Comparison of ENCODE assay signal across 32 cellular contexts in the genomic region with DNA sequence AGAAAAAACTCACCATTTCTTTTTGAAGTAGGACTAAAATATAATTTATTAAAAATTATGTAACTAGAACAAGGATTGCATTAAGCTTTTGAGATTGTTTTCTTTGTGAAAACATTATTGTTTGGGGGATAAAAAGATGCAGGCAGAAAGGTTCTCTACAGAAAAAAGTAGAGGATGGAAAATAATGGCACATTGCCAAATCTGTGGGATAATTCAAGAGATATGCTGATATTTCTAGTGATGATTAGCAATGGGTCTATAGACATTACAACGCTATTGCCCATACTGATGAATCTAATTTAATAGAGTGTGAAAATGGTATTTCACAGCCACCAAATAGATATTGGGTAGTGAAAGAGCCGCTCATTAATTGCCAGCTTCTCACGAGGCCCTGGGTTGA.
"Had no signal": no experiment of that assay in that cellular context is flagged by ENCODE, and none has a peak within 500 bp of the region (broad histone marks: within the 10 kb centered on the region; RNA-seq: fewer than 3 reads in every experiment).

No MANE protein-coding gene starts in this region.

- ATAC-seq: activated CD4-positive, CD25-positive, alpha-beta regulatory T cell treated with anti-CD3 and anti-CD28 coated beads, Interleukin-2, amount 50 U/mL, for 24 hours; foreskin keratinocyte; heart left ventricle; left lung; lower lobe of right lung; mucosa of descending colon; natural killer cell treated with Interleukin-12 subunit alpha and Interleukin-12 subunit beta and Interleukin-15 and Interleukin-18, amount 100 ng/mL, for 72 hours; sciatic nerve; upper lobe of right lung had no signal

- H3K4me3 ChIP-seq: esophagus muscularis mucosa, heart left ventricle, left lung, lower lobe of right lung, mucosa of descending colon, skin epidermis, thyroid gland, upper lobe of right lung had no signal

- H3K9me3 Mint-ChIP-seq: activated naive CD4-positive, alpha-beta T cell treated with anti-CD3 and anti-CD28 coated beads, Interleukin-2, amount 10 ng/mL, durations not matched to agents 7 days and 5 days; activated naive CD8-positive, alpha-beta T cell treated with anti-CD3 and anti-CD28 coated beads, Interleukin-2, amount 10 ng/mL, durations not matched to agents 7 days and 5 days; activated T-helper 1 cell treated with anti-CD3 and anti-CD28 coated beads, Interleukin-12 subunit alpha, Interleukin-12 subunit beta, Interleukin-2, Interleukin-4 antibody, amounts not matched to agents 30 ng/mL and 10 ng/mL and 1 ng/mL, durations not matched to agents 14 hours and 24 hours and 36 hours; natural killer cell treated with Interleukin-12 subunit alpha and Interleukin-12 subunit beta and Interleukin-15 and Interleukin-18, amount 100 ng/mL, for 72 hours; stimulated activated naive CD8-positive, alpha-beta T cell treated with anti-CD3 and anti-CD28 coated beads, Interleukin-15, Interleukin-2, amounts not matched to agents 100 ng/mL and 50 ng/mL, for 24 hours; T-helper 1 cell treated with Interleukin-12 subunit alpha and Interleukin-12 subunit beta and Interleukin-4 antibody, amounts not matched to agents 30 μg/mL and 1 μg/mL, for 36 hours had no signal

- FAIRE-seq: astrocyte had no signal

- H3K36me3 ChIP-seq: brain microvascular endothelial cell, neutrophil had no signal

- DNase-seq: activated CD4-positive, alpha-beta T cell treated with anti-CD3 and anti-CD28 coated beads for 48 hours; activated CD4-positive, alpha-beta T cell treated with anti-CD3 and anti-CD28 coated beads, Interleukin-2, amount 50 U/mL, for 48 hours; activated CD8-positive, alpha-beta memory T cell treated with anti-CD3 and anti-CD28 coated beads for 24 hours; activated effector memory CD4-positive, alpha-beta T cell treated with anti-CD3 and anti-CD28 coated beads, Interleukin-2, amount 50 U/mL, for 16 hours; activated naive CD4-positive, alpha-beta T cell treated with anti-CD3 and anti-CD28 coated beads, Interleukin-2, amount 10 ng/mL, durations not matched to agents 7 days and 5 days; activated naive CD8-positive, alpha-beta T cell treated with anti-CD3 and anti-CD28 coated beads, Interleukin-2, amount 10 ng/mL, durations not matched to agents 7 days and 5 days; activated T-cell treated with anti-CD3 and anti-CD28 coated beads, Interleukin-2, amount 50 U/mL, for 1 hour; brain microvascular endothelial cell; effector CD4-positive, alpha-beta T cell; foreskin keratinocyte; heart left ventricle; kidney glomerular epithelial cell; left lung; lower lobe of right lung; mucosa of descending colon; stimulated activated CD4-positive, alpha-beta T cell treated with anti-CD3 and anti-CD28 coated beads, Interleukin-12 subunit alpha, Interleukin-12 subunit beta, amount 100 ng/mL, for 4 hours; stimulated activated CD4-positive, alpha-beta T cell treated with anti-CD3 and anti-CD28 coated beads, Interleukin-4, amount 100 ng/mL, for 1 hour; T1000; thyroid gland; upper lobe of right lung; WERI-Rb-1 had no signal

- H3K27ac Mint-ChIP-seq: activated naive CD4-positive, alpha-beta T cell treated with anti-CD3 and anti-CD28 coated beads, Interleukin-2, amount 10 ng/mL, durations not matched to agents 7 days and 5 days; activated naive CD8-positive, alpha-beta T cell treated with anti-CD3 and anti-CD28 coated beads, Interleukin-2, amount 10 ng/mL, durations not matched to agents 7 days and 5 days; activated T-helper 1 cell treated with anti-CD3 and anti-CD28 coated beads, Interleukin-12 subunit alpha, Interleukin-12 subunit beta, Interleukin-2, Interleukin-4 antibody, amounts not matched to agents 30 ng/mL and 10 ng/mL and 1 ng/mL, durations not matched to agents 14 hours and 24 hours and 36 hours; natural killer cell treated with Interleukin-12 subunit alpha and Interleukin-12 subunit beta and Interleukin-15 and Interleukin-18, amount 100 ng/mL, for 72 hours; progenitor cell of endocrine pancreas; stimulated activated naive CD8-positive, alpha-beta T cell treated with anti-CD3 and anti-CD28 coated beads, Interleukin-15, Interleukin-2, amounts not matched to agents 100 ng/mL and 50 ng/mL, for 24 hours; T-helper 1 cell treated with Interleukin-12 subunit alpha and Interleukin-12 subunit beta and Interleukin-4 antibody, amounts not matched to agents 30 μg/mL and 1 μg/mL, for 36 hours had no signal

- H3K4me3 Mint-ChIP-seq: activated naive CD4-positive, alpha-beta T cell treated with anti-CD3 and anti-CD28 coated beads, Interleukin-2, amount 10 ng/mL, durations not matched to agents 7 days and 5 days; activated naive CD8-positive, alpha-beta T cell treated with anti-CD3 and anti-CD28 coated beads, Interleukin-2, amount 10 ng/mL, durations not matched to agents 7 days and 5 days; activated T-helper 1 cell treated with anti-CD3 and anti-CD28 coated beads, Interleukin-12 subunit alpha, Interleukin-12 subunit beta, Interleukin-2, Interleukin-4 antibody, amounts not matched to agents 30 ng/mL and 10 ng/mL and 1 ng/mL, durations not matched to agents 14 hours and 24 hours and 36 hours; natural killer cell treated with Interleukin-12 subunit alpha and Interleukin-12 subunit beta and Interleukin-15 and Interleukin-18, amount 100 ng/mL, for 72 hours; stimulated activated naive CD8-positive, alpha-beta T cell treated with anti-CD3 and anti-CD28 coated beads, Interleukin-15, Interleukin-2, amounts not matched to agents 100 ng/mL and 50 ng/mL, for 24 hours; T-helper 1 cell treated with Interleukin-12 subunit alpha and Interleukin-12 subunit beta and Interleukin-4 antibody, amounts not matched to agents 30 μg/mL and 1 μg/mL, for 36 hours had no signal

- H3K27me3 Mint-ChIP-seq: natural killer cell treated with Interleukin-12 subunit alpha and Interleukin-12 subunit beta and Interleukin-15 and Interleukin-18, amount 100 ng/mL, for 72 hours; progenitor cell of endocrine pancreas; stimulated activated naive CD8-positive, alpha-beta T cell treated with anti-CD3 and anti-CD28 coated beads, Interleukin-15, Interleukin-2, amounts not matched to agents 100 ng/mL and 50 ng/mL, for 24 hours had no signal

- H3K27ac ChIP-seq: brain microvascular endothelial cell, esophagus muscularis mucosa, foreskin keratinocyte, heart left ventricle, left lung, lower lobe of right lung, neutrophil, skin epidermis, thyroid gland, upper lobe of right lung, WERI-Rb-1 had no signal

- H3K27me3 ChIP-seq: brain microvascular endothelial cell, esophagus muscularis mucosa, foreskin keratinocyte, heart left ventricle, left lung, neutrophil, thyroid gland, upper lobe of right lung had no signal

- H3K4me1 ChIP-seq: left lung, lower lobe of right lung, thyroid gland had no signal

- H3K9me3 ChIP-seq: esophagus muscularis mucosa, heart left ventricle, left lung, lower lobe of right lung, mucosa of descending colon, neutrophil, thyroid gland, upper lobe of right lung had no signal

- H3K36me3 Mint-ChIP-seq: activated naive CD4-positive, alpha-beta T cell treated with anti-CD3 and anti-CD28 coated beads, Interleukin-2, amount 10 ng/mL, durations not matched to agents 7 days and 5 days; activated naive CD8-positive, alpha-beta T cell treated with anti-CD3 and anti-CD28 coated beads, Interleukin-2, amount 10 ng/mL, durations not matched to agents 7 days and 5 days; natural killer cell treated with Interleukin-12 subunit alpha and Interleukin-12 subunit beta and Interleukin-15 and Interleukin-18, amount 100 ng/mL, for 72 hours had no signal
